17 cellular contexts compared by ENCODE assay signal in the genomic region with DNA sequence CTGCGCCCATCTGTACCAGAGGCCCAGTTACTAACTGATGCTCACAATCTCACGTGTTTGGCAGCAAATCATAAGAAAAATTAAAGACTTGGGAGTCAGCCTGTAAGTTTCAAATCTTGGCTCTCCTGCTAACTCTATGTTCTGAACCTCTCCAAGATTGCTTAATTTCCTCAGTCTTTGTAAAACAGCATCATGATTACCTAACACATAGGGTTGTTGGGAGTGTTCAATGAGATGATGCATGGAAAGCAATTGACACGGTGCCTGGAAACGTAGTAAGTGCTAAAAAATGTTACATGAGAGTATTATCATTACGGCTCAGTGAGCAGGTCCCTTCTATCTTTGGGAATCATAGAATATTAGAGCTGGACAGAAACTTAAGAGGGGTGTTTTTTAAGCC.
DNase-seq lines count a peak whose midpoint lies in the region; TF ChIP-seq lines count a peak whose summit lies in the region.
"Had no signal": no experiment of that assay in that cellular context is flagged by ENCODE, and none has a peak within 500 bp of the region (broad histone marks: within the 10 kb centered on the region; RNA-seq: fewer than 3 reads in every experiment).

No MANE protein-coding gene starts in this region.

- no peaks in the 10 kb centered on the region for H3K4me1 ChIP-seq in mesenchymal stem cell (ENCODE audit: control insufficient read depth, insufficient read depth, low read depth, low read length)
- H3K4me1 ChIP-seq: parathyroid adenoma had no signal

- WGBS in mesenchymal stem cell = 63% methylated on average over 5 of the region's 5 CpGs

- H2BK5ac ChIP-seq in mesenchymal stem cell (ENCODE audit: low read depth, low read length, poor library complexity, severe bottlenecking) = no peak overlapping the region

- no peaks in the 10 kb centered on the region for H3K27me3 ChIP-seq in mesenchymal stem cell (ENCODE audit: control insufficient read depth in 1 of 2, insufficient read depth in 1 of 2, low read length in 2 of 2)
- H3K27me3 ChIP-seq: BE2C, suprapubic skin had no signal

- no peak overlapping the region for H3K4me2 ChIP-seq in mesenchymal stem cell (ENCODE audit: low read length, poor library complexity, severe bottlenecking)

- no peak overlapping the region for H2BK12ac ChIP-seq in mesenchymal stem cell (ENCODE audit: low read length in 2 of 2)

- no peak overlapping the region for H4K91ac ChIP-seq in mesenchymal stem cell (ENCODE audit: low read length)

- peak overlapping the region; percentile 54 for H3K9ac ChIP-seq in mesenchymal stem cell (ENCODE audit: low read length)
- H3K9ac ChIP-seq: parathyroid adenoma had no signal

- H2BK120ac ChIP-seq in mesenchymal stem cell (ENCODE audit: low read depth, low read length) = no peak overlapping the region

- H3K14ac ChIP-seq in mesenchymal stem cell (ENCODE audit: low read length in 2 of 2) = no peak overlapping the region

- DNase-seq in AG10803 (ENCODE audit: low read depth) (peak; percentile 95), NCI-H226 (peak; percentile 67), epithelial cell of proximal tubule (ENCODE audit: low read depth) (peak; percentile 29), mesenchymal stem cell (peak; percentile 6), NCI-H146 treated with DMSO at 0.1 percent for 48 hours (lab: John Stamatoyannopoulos, UW; ENCODE audit: unreplicated experiment) (no peak), hippocampal formation (lab: John Stamatoyannopoulos, UW) (no peak)
- no peak for DNase-seq in activated naive CD4-positive, alpha-beta T cell treated with anti-CD3 and anti-CD28 coated beads, Interleukin-2, amount 50 U/mL, for 16 hours
- no peak for DNase-seq in activated CD8-positive, alpha-beta memory T cell treated with anti-CD3 and anti-CD28 coated beads, Interleukin-2, amount 50 U/mL, for 48 hours
- DNase-seq: activated B cell treated with CpG ODN at 0.5 μM for 24 hours, BE2C, DMS 273 treated with DMSO at 0.1 percent for 48 hours, NCI-H1436 treated with DMSO at 0.1 percent for 48 hours, NCI-H510A treated with DMSO at 0.1 percent for 48 hours, T-cell had no signal

- no peak overlapping the region for H2AFZ ChIP-seq in mesenchymal stem cell (ENCODE audit: low read depth, low read length)
- H2AFZ ChIP-seq: parathyroid adenoma had no signal

- no peak overlapping the region for H3K18ac ChIP-seq in mesenchymal stem cell (ENCODE audit: low read depth in 1 of 2, low read length in 2 of 2)

- H4K8ac ChIP-seq in mesenchymal stem cell (ENCODE audit: low read length) = no peak overlapping the region

- no peak for TF ChIP-seq CTCF in AG10803 (conservative IDR thresholded peaks at IDR 0.05; ENCODE audit: low read length)
- no peak for TF ChIP-seq CTCF in epithelial cell of proximal tubule (conservative IDR thresholded peaks at IDR 0.05; ENCODE audit: low read depth, low read length)

- no peak overlapping the region for H3K27ac ChIP-seq in mesenchymal stem cell (ENCODE audit: low read length, poor library complexity, severe bottlenecking)
- H3K27ac ChIP-seq: coronary artery, parathyroid adenoma, suprapubic skin had no signal

- H3K4ac ChIP-seq in mesenchymal stem cell (ENCODE audit: low read depth in 1 of 2, low read length in 2 of 2) = no peak overlapping the region

- H3K36me3 ChIP-seq in mesenchymal stem cell (ENCODE audit: control insufficient read depth in 1 of 2, insufficient read depth in 2 of 2, low read depth in 1 of 2, low read length in 2 of 2) = no peaks in the 10 kb centered on the region
- H3K36me3 ChIP-seq: BE2C, suprapubic skin had no signal

- no peaks in the 10 kb centered on the region for H3K79me1 ChIP-seq in mesenchymal stem cell (replicated peaks; ENCODE audit: low read length, poor library complexity, severe bottlenecking)

- no peak overlapping the region for H2BK15ac ChIP-seq in mesenchymal stem cell (ENCODE audit: low read depth, poor library complexity, severe bottlenecking)

- H3K9me3 ChIP-seq in mesenchymal stem cell (ENCODE audit: control insufficient read depth, low read length) = no peaks in the 10 kb centered on the region
- H3K9me3 ChIP-seq: BE2C, suprapubic skin had no signal

- H2AK5ac ChIP-seq in mesenchymal stem cell (ENCODE audit: low read length, severe bottlenecking) = no peak overlapping the region

- no peak overlapping the region for H3K23ac ChIP-seq in mesenchymal stem cell (ENCODE audit: low read length in 2 of 2)

- no peak overlapping the region for H3K4me3 ChIP-seq in AG10803 (ENCODE audit: low read length)
- no peak overlapping the region for H3K4me3 ChIP-seq in epithelial cell of proximal tubule (ENCODE audit: low read depth, low read length)
- no peak overlapping the region for H3K4me3 ChIP-seq in mesenchymal stem cell (ENCODE audit: insufficient read depth in 1 of 2, low read depth in 1 of 2, low read length in 2 of 2)
- H3K4me3 ChIP-seq: coronary artery, suprapubic skin had no signal

Comparison
In these comparisons a context has a peak if more than half of its experiments do, and no peak if none do; other contexts are left out.
1. DNase-seq: peak in AG10803 (single experiment), NCI-H226 (single experiment), epithelial cell of proximal tubule (single experiment) and mesenchymal stem cell (single experiment); none in activated naive CD4-positive, alpha-beta T cell treated with anti-CD3 and anti-CD28 coated beads, Interleukin-2, amount 50 U/mL, for 16 hours (single experiment), activated CD8-positive, alpha-beta memory T cell treated with anti-CD3 and anti-CD28 coated beads, Interleukin-2, amount 50 U/mL, for 48 hours (single experiment), NCI-H146 treated with DMSO at 0.1 percent for 48 hours (single experiment) and hippocampal formation (0 of 2).